Comparison of ENCODE assay signal across 9 cellular contexts in the genomic region with DNA sequence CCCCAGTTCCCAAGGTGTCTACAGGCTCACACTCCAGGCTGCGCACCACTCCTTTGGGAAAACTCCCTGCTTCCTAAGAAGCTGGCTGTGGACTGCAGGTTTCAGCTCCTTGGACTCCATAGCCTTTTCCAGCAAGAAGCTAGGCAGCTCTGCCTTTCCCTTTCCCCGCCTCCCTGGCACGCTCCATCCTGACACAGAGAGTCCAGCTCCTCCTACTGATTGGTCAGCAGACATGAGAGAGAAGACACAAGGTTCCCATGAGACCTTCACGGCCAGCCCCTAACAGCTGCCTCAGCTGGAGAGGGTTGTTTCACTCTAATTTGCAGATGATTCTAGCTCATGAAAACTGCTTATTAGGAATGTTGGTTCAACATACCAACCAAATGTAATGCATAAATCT. TPM values are rescaled to one million over a fixed set of nuclear protein-coding genes. Genes with fewer than 3 reads are reported as not detected.
A peak's percentile ranks its signal among the peaks of the same experiment; 100 is the strongest.
DNase-seq lines count a peak whose midpoint lies in the region; ATAC-seq and TF ChIP-seq lines count a peak whose summit lies in the region.
"Had no signal": no experiment of that assay in that cellular context is flagged by ENCODE, and none has a peak within 500 bp of the region (broad histone marks: within the 10 kb centered on the region; RNA-seq: fewer than 3 reads in every experiment).

No MANE protein-coding gene starts in this region.

- H2BK120ac ChIP-seq in neuronal stem cell (ENCODE audit: low read depth, low read length), result no peak overlapping the region

- H3K4me2 ChIP-seq in fibroblast of lung (ENCODE audit: extremely low read depth, insufficient read depth, low read length), result peak overlapping the region; percentile 60
- H3K4me2 ChIP-seq in neuronal stem cell (ENCODE audit: insufficient read depth, low read length, poor library complexity, severe bottlenecking), result no peak overlapping the region

- no peak overlapping the region for H3K27ac Mint-ChIP-seq in activated CD8-positive, alpha-beta T cell treated with anti-CD3 and anti-CD28 coated beads, Interleukin-2, amount 10 ng/mL, durations not matched to agents 7 days and 5 days

- peaks cover 2% of the 10 kb centered on the region for H3K79me1 ChIP-seq in neuronal stem cell (ENCODE audit: low read depth, low read length)

- H3K9ac ChIP-seq in fibroblast of lung (ENCODE audit: insufficient read depth, low read length), result no peak overlapping the region
- H3K9ac ChIP-seq in neuronal stem cell (ENCODE audit: low read depth, low read length, poor library complexity), result no peak overlapping the region

- no peak overlapping the region for H2AFZ ChIP-seq in fibroblast of lung (ENCODE audit: low read length)
- H2AFZ ChIP-seq in neuronal stem cell (ENCODE audit: low read length), result peak overlapping the region; percentile 55

- no peak overlapping the region for H4K8ac ChIP-seq in neuronal stem cell (ENCODE audit: low read depth, low read length)

- H2BK15ac ChIP-seq in neuronal stem cell (ENCODE audit: low read length), result no peak overlapping the region

- H3K4me3 ChIP-seq in fibroblast of lung (replicated peaks in 1 of 4; ENCODE audit: control extremely low read depth in 1 of 4, insufficient read depth in 1 of 4, low read depth in 3 of 4, low read length in 4 of 4), result no peak overlapping the region
- H3K4me3 ChIP-seq in neuronal stem cell (ENCODE audit: low read length in 2 of 2), result no peak overlapping the region

- H2BK12ac ChIP-seq in neuronal stem cell (ENCODE audit: low read length), result no peak overlapping the region

- H3K23ac ChIP-seq in neuronal stem cell (ENCODE audit: low read depth, low read length, poor library complexity), result no peak overlapping the region

- H3K36me3 Mint-ChIP-seq in activated CD8-positive, alpha-beta T cell treated with anti-CD3 and anti-CD28 coated beads, Interleukin-2, amount 10 ng/mL, durations not matched to agents 7 days and 5 days (ENCODE audit: low read depth), result no peaks in the 10 kb centered on the region

- no peaks in the 10 kb centered on the region for H3K4me1 Mint-ChIP-seq in activated CD8-positive, alpha-beta T cell treated with anti-CD3 and anti-CD28 coated beads, Interleukin-2, amount 10 ng/mL, durations not matched to agents 7 days and 5 days (ENCODE audit: low read depth)

- H2BK5ac ChIP-seq in neuronal stem cell (ENCODE audit: low read length), result no peak overlapping the region

- H3K27me3 Mint-ChIP-seq in activated CD8-positive, alpha-beta T cell treated with anti-CD3 and anti-CD28 coated beads, Interleukin-2, amount 10 ng/mL, durations not matched to agents 7 days and 5 days (ENCODE audit: low read depth), result no peaks in the 10 kb centered on the region

- H3K9me3 ChIP-seq in fibroblast of lung (ENCODE audit: control insufficient read depth, insufficient read depth, low read depth, low read length) (no peaks in the 10 kb centered on the region), neuronal stem cell (replicated peaks in 1 of 2; ENCODE audit: control insufficient read depth in 2 of 2, insufficient read depth in 1 of 2, low read depth in 1 of 2, low read length in 2 of 2) (peaks cover 0 to 12% of the 10 kb centered on the region in 2 donors)

- POLR2A ChIA-PET in activated CD8-positive, alpha-beta T cell treated with anti-CD3 and anti-CD28 coated beads, Interleukin-2, amount 10 ng/mL, durations not matched to agents 7 days and 5 days (lab: Charles Lee), result no interaction called here

- H3K27me3 ChIP-seq in fibroblast of lung (ENCODE audit: control insufficient read depth, insufficient read depth, low read length) (no peaks in the 10 kb centered on the region), neuronal stem cell (ENCODE audit: control insufficient read depth in 3 of 3, insufficient read depth in 3 of 3, low read depth in 1 of 3, low read length in 3 of 3) (no peaks in the 10 kb centered on the region)

- H4K20me1 ChIP-seq in fibroblast of lung (ENCODE audit: control insufficient read depth, extremely low read depth, insufficient read depth, low read length), result no peaks in the 10 kb centered on the region

- H3K4me1 ChIP-seq in fibroblast of lung (ENCODE audit: control insufficient read depth, extremely low read depth, insufficient read depth, low read length) (peaks cover 24% of the 10 kb centered on the region), neuronal stem cell (ENCODE audit: control insufficient read depth in 2 of 2, insufficient read depth in 1 of 2, low read depth in 1 of 2, low read length in 2 of 2) (peaks cover 2 to 8% of the 10 kb centered on the region in 2 donors)

- DNase-seq in COR-L47 (lab: John Stamatoyannopoulos, UW), result peak; percentile 34
- peak; percentile 16 to 53 for DNase-seq in NCI-H446 (lab: John Stamatoyannopoulos, UW)
- peak; percentile 92 to 93 for DNase-seq in fibroblast of lung (ENCODE audit: low read depth in 2 of 2)
- DNase-seq in neuronal stem cell (ENCODE audit: low spot score), result peak; percentile 15
- no peak for DNase-seq in activated effector memory CD4-positive, alpha-beta T cell treated with anti-CD3 and anti-CD28 coated beads, Interleukin-2, amount 50 U/mL, for 16 hours
- no peak for DNase-seq in activated CD8-positive, alpha-beta memory T cell treated with anti-CD3 and anti-CD28 coated beads, Interleukin-2, amount 50 U/mL, for 4 hours
- no peak for DNase-seq in activated CD8-positive, alpha-beta T cell treated with anti-CD3 and anti-CD28 coated beads, Interleukin-2, amount 10 ng/mL, durations not matched to agents 7 days and 5 days
- DNase-seq: amniotic stem cell had no signal

- H3K79me2 ChIP-seq in fibroblast of lung (ENCODE audit: control insufficient read depth, insufficient read depth, low read length), result peaks cover 8% of the 10 kb centered on the region

- TF ChIP-seq CTCF in fibroblast of lung (conservative IDR thresholded peaks at IDR 0.05 in 1 of 2, IDR thresholded peaks at IDR 0.05 in 1 of 2; ENCODE audit: low read depth in 1 of 2, low read length in 2 of 2), result peak in 1 of 2 donors; percentile 3

- no peak overlapping the region for H3K14ac ChIP-seq in neuronal stem cell (ENCODE audit: low read length)

- no peak overlapping the region for H3K4ac ChIP-seq in neuronal stem cell (ENCODE audit: low read length)

- peak overlapping the region; percentile 26 for H3K27ac ChIP-seq in fibroblast of lung (ENCODE audit: insufficient read depth, low read length)
- H3K27ac ChIP-seq in neuronal stem cell (replicated peaks; ENCODE audit: low read length), result no peak overlapping the region

- H3K18ac ChIP-seq in neuronal stem cell (ENCODE audit: low read length), result no peak overlapping the region

- H3K9me3 Mint-ChIP-seq in activated CD8-positive, alpha-beta T cell treated with anti-CD3 and anti-CD28 coated beads, Interleukin-2, amount 10 ng/mL, durations not matched to agents 7 days and 5 days (ENCODE audit: insufficient read depth), result no peaks in the 10 kb centered on the region

- H4K91ac ChIP-seq in neuronal stem cell (ENCODE audit: low read depth, low read length, poor library complexity), result no peak overlapping the region

- CTCF ChIA-PET in activated CD8-positive, alpha-beta T cell treated with anti-CD3 and anti-CD28 coated beads, Interleukin-2, amount 10 ng/mL, durations not matched to agents 7 days and 5 days (lab: Charles Lee), result no interaction called here

- no peak for ATAC-seq in activated CD8-positive, alpha-beta T cell treated with anti-CD3 and anti-CD28 coated beads, Interleukin-2, amount 10 ng/mL, durations not matched to agents 7 days and 5 days
- no peak for ATAC-seq in HG03175 (IDR thresholded peaks at IDR 0.05; ENCODE audit: unreplicated experiment)

- WGBS in neuronal stem cell (ENCODE audit: extremely low coverage in 2 of 2, insufficient read length in 2 of 2, insufficient replicate concordance in 1 of 2), 2 donors, result no CpG with 5 or more reads among the region's 4 CpGs

- no peak overlapping the region for H3K4me3 Mint-ChIP-seq in activated CD8-positive, alpha-beta T cell treated with anti-CD3 and anti-CD28 coated beads, Interleukin-2, amount 10 ng/mL, durations not matched to agents 7 days and 5 days

- H2AK5ac ChIP-seq in neuronal stem cell (ENCODE audit: low read depth, low read length), result no peak overlapping the region

- H3K36me3 ChIP-seq in fibroblast of lung (ENCODE audit: control insufficient read depth, insufficient read depth, low read length), result no peaks in the 10 kb centered on the region
- H3K36me3 ChIP-seq in neuronal stem cell (replicated peaks in 1 of 2; ENCODE audit: control insufficient read depth in 2 of 2, insufficient read depth in 2 of 2, low read length in 2 of 2), result no peaks in the 10 kb centered on the region

RNA-seq across cellular contexts. Expression of gene TENM4, which starts 27.6 kb away (rescaled TPM):
- total RNA-seq in fibroblast of lung, result 48.3 and 48.4 TPM in 2 replicates
- polyA plus RNA-seq in fibroblast of lung, result 4.6 and 10.7 TPM in 2 replicates
- 7.1 and 11.9 TPM in 2 replicates for polyA plus RNA-seq in fibroblast of lung (2012)
- 24.9 and 60.2 TPM in 2 replicates for polyA minus RNA-seq in fibroblast of lung (ENCODE audit: low replicate concordance)
- 4.4 TPM for polyA plus RNA-seq in neuronal stem cell (2013, experiment 1 of 2)
- polyA plus RNA-seq in neuronal stem cell (2013, experiment 2 of 2), result 9.4 TPM
- not detected for total RNA-seq in activated CD8-positive, alpha-beta T cell treated with anti-CD3 and anti-CD28 coated beads, Interleukin-2, amount 10 ng/mL, durations not matched to agents 7 days and 5 days

Comparison
In these comparisons a context has a peak if more than half of its experiments do, and no peak if none do; other contexts are left out.
1. DNase-seq: peak in COR-L47 (single experiment), NCI-H446 (2 of 2), fibroblast of lung (2 of 2) and neuronal stem cell (single experiment); none in activated effector memory CD4-positive, alpha-beta T cell treated with anti-CD3 and anti-CD28 coated beads, Interleukin-2, amount 50 U/mL, for 16 hours (single experiment), activated CD8-positive, alpha-beta memory T cell treated with anti-CD3 and anti-CD28 coated beads, Interleukin-2, amount 50 U/mL, for 4 hours (single experiment) and activated CD8-positive, alpha-beta T cell treated with anti-CD3 and anti-CD28 coated beads, Interleukin-2, amount 10 ng/mL, durations not matched to agents 7 days and 5 days (single experiment).
2. RNA of gene TENM4, which starts 27.6 kb away (total RNA-seq): 48.3 to 48.4 TPM in fibroblast of lung; not detected in activated CD8-positive, alpha-beta T cell treated with anti-CD3 and anti-CD28 coated beads, Interleukin-2, amount 10 ng/mL, durations not matched to agents 7 days and 5 days; every median in the first group is over 10 times any median in the second.